16 cellular contexts compared by ENCODE assay signal in the genomic region with DNA sequence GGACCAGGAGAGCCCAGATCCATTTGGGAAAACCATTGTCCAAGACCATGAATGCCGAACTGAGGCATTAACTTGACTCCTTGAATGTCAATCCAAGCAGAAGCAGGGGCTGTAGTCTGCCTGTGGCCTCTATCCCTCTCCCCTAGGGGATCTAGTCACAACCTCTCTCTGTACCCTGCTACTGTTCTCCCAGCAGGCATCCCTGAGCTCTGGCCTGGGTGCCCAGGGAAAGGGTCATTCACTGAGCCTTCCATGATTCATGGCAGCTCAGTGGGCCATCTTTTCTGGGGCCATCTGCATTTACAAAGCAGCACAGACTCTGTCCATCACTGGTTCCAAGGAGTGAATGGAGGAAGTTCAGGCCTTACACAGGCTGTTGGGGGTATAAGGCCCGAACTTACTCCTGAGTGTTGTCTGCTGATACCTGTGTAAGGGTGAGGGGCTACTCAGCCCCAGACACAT.
DNase-seq lines count a peak whose midpoint lies in the region; ATAC-seq, FAIRE-seq and TF ChIP-seq lines count a peak whose summit lies in the region.
"Had no signal": no experiment of that assay in that cellular context is flagged by ENCODE, and none has a peak within 500 bp of the region (broad histone marks: within the 10 kb centered on the region; RNA-seq: fewer than 3 reads in every experiment).

No MANE protein-coding gene starts in this region.

- no peak overlapping the region for H3K27ac Mint-ChIP-seq in activated T-helper 17 cell treated with anti-CD3 and anti-CD28 coated beads, Interleukin-2, amount 50 U/mL, for 72 hours
- H3K27ac Mint-ChIP-seq: activated naive CD8-positive, alpha-beta T cell treated with anti-CD3 and anti-CD28 coated beads for 36 hours; stimulated activated naive CD8-positive, alpha-beta T cell treated with anti-CD3 and anti-CD28 coated beads, Interleukin-15, Interleukin-2, amounts not matched to agents 100 ng/mL and 50 ng/mL, for 24 hours; T-helper 1 cell treated with Interleukin-12 subunit alpha and Interleukin-12 subunit beta and Interleukin-4 antibody, amounts not matched to agents 30 μg/mL and 1 μg/mL, for 36 hours had no signal

- DNase-seq in A549 (ENCODE audit: low read depth in 1 of 2, low spot score in 1 of 2) (no peak), adrenal gland (peak in 1 of 7 donors; percentile 29), right atrium auricular region (ENCODE audit: low spot score) (no peak), sigmoid colon (no peak), SW480 (ENCODE audit: low spot score) (no peak), NCI-H82 treated with DMSO at 0.1 percent for 48 hours (lab: John Stamatoyannopoulos, UW; ENCODE audit: unreplicated experiment) (no peak)
- DNase-seq: activated CD4-positive, alpha-beta T cell treated with anti-CD3 and anti-CD28 coated beads, Interleukin-2, amount 50 U/mL, for 4 hours; activated naive CD8-positive, alpha-beta T cell treated with anti-CD3 and anti-CD28 coated beads for 36 hours; KBM-7; NCI-H1694 treated with DMSO at 0.1 percent for 48 hours; stimulated activated CD4-positive, alpha-beta T cell treated with anti-CD3 and anti-CD28 coated beads, Interleukin-2, amount 100 ng/mL, for 24 hours had no signal

- peaks cover 47% of the 10 kb centered on the region for H3K4me1 ChIP-seq in A549
- peaks cover 46 to 56% of the 10 kb centered on the region in 2 donors for H3K4me1 ChIP-seq in adrenal gland (replicated peaks in 1 of 2)
- peaks cover 0 to 74% of the 10 kb centered on the region in 2 donors for H3K4me1 ChIP-seq in right atrium auricular region
- H3K4me1 ChIP-seq in sigmoid colon: peaks cover 0 to 58% (median 44%) of the 10 kb centered on the region in 4 donors

- H3K4me3 Mint-ChIP-seq in activated T-helper 17 cell treated with anti-CD3 and anti-CD28 coated beads, Interleukin-2, amount 50 U/mL, for 72 hours: no peak overlapping the region
- H3K4me3 Mint-ChIP-seq: activated naive CD8-positive, alpha-beta T cell treated with anti-CD3 and anti-CD28 coated beads for 36 hours; naive thymus-derived CD8-positive, alpha-beta T cell; stimulated activated naive CD8-positive, alpha-beta T cell treated with anti-CD3 and anti-CD28 coated beads, Interleukin-15, Interleukin-2, amounts not matched to agents 100 ng/mL and 50 ng/mL, for 24 hours; T-helper 1 cell treated with Interleukin-12 subunit alpha and Interleukin-12 subunit beta and Interleukin-4 antibody, amounts not matched to agents 30 μg/mL and 1 μg/mL, for 36 hours had no signal

- no peaks in the 10 kb centered on the region for H3K9me3 Mint-ChIP-seq in activated T-helper 17 cell treated with anti-CD3 and anti-CD28 coated beads, Interleukin-2, amount 50 U/mL, for 72 hours
- H3K9me3 Mint-ChIP-seq: activated naive CD8-positive, alpha-beta T cell treated with anti-CD3 and anti-CD28 coated beads for 36 hours; naive thymus-derived CD8-positive, alpha-beta T cell; stimulated activated naive CD8-positive, alpha-beta T cell treated with anti-CD3 and anti-CD28 coated beads, Interleukin-15, Interleukin-2, amounts not matched to agents 100 ng/mL and 50 ng/mL, for 24 hours; T-helper 1 cell treated with Interleukin-12 subunit alpha and Interleukin-12 subunit beta and Interleukin-4 antibody, amounts not matched to agents 30 μg/mL and 1 μg/mL, for 36 hours had no signal

- H3K27ac ChIP-seq in A549: peak overlapping the region; percentile 85 to 86
- peak overlapping the region; percentile 70 to 97 (median 84) for H3K27ac ChIP-seq in adrenal gland
- H3K27ac ChIP-seq in right atrium auricular region: peak overlapping the region; percentile 74 to 88
- peak overlapping the region; percentile 70 to 81 (median 78) for H3K27ac ChIP-seq in sigmoid colon

- ATAC-seq in A549: peak in 1 of 2 experiments; percentile 3; a peak in 3 of 6 replicates
- ATAC-seq in activated T-helper 17 cell treated with anti-CD3 and anti-CD28 coated beads, Interleukin-2, amount 50 U/mL, for 72 hours (replicated peaks): no peak
- ATAC-seq in GM21619 (IDR thresholded peaks at IDR 0.05; ENCODE audit: unreplicated experiment): no peak
- ATAC-seq: naive thymus-derived CD8-positive, alpha-beta T cell had no signal

- no peak for TF ChIP-seq CTCF in A549 (IDR thresholded peaks at IDR 0.05)
- peak in 2 of 6 experiments; percentile 9 to 20 for TF ChIP-seq CTCF in adrenal gland (IDR thresholded peaks at IDR 0.05)
- no peak for TF ChIP-seq CTCF in right atrium auricular region (IDR thresholded peaks at IDR 0.05)
- no peak for TF ChIP-seq CTCF in sigmoid colon (IDR thresholded peaks at IDR 0.05)

- no peak for TF ChIP-seq EP300 in A549 (IDR thresholded peaks at IDR 0.05)
- no peak for TF ChIP-seq EP300 in sigmoid colon (IDR thresholded peaks at IDR 0.05)

- no peak for FAIRE-seq in A549 (lab: Jason Lieb, UNC)

- peak overlapping the region; percentile 36 for H3K4me2 ChIP-seq in A549

- H3K27me3 Mint-ChIP-seq in activated T-helper 17 cell treated with anti-CD3 and anti-CD28 coated beads, Interleukin-2, amount 50 U/mL, for 72 hours: no peaks in the 10 kb centered on the region
- H3K27me3 Mint-ChIP-seq: activated naive CD8-positive, alpha-beta T cell treated with anti-CD3 and anti-CD28 coated beads for 36 hours; naive thymus-derived CD8-positive, alpha-beta T cell; stimulated activated naive CD8-positive, alpha-beta T cell treated with anti-CD3 and anti-CD28 coated beads, Interleukin-15, Interleukin-2, amounts not matched to agents 100 ng/mL and 50 ng/mL, for 24 hours had no signal

- TF ChIP-seq POLR2A in A549 (IDR thresholded peaks at IDR 0.05; ENCODE audit: low read length): no peak
- TF ChIP-seq POLR2A in adrenal gland (IDR thresholded peaks at IDR 0.05): no peak
- TF ChIP-seq POLR2A in sigmoid colon (IDR thresholded peaks at IDR 0.05): no peak

- no peak overlapping the region for H3K4me3 ChIP-seq in A549
- H3K4me3 ChIP-seq in adrenal gland: no peak overlapping the region
- H3K4me3 ChIP-seq in right atrium auricular region: no peak overlapping the region
- H3K4me3 ChIP-seq in sigmoid colon: no peak overlapping the region

- intact Hi-C loops in adrenal gland (cut with DNase I) (no loop called here), sigmoid colon (cut with DNase I) (loop anchor here (5.0 kb wide), 1 partner anchor 42 kb away; no protein-coding TSS in a partner anchor)

- H3K4me1 Mint-ChIP-seq in activated T-helper 17 cell treated with anti-CD3 and anti-CD28 coated beads, Interleukin-2, amount 50 U/mL, for 72 hours: no peaks in the 10 kb centered on the region
- H3K4me1 Mint-ChIP-seq: activated naive CD8-positive, alpha-beta T cell treated with anti-CD3 and anti-CD28 coated beads for 36 hours had no signal

- H3K36me3 Mint-ChIP-seq in activated T-helper 17 cell treated with anti-CD3 and anti-CD28 coated beads, Interleukin-2, amount 50 U/mL, for 72 hours (ENCODE audit: low read depth): no peaks in the 10 kb centered on the region
- H3K36me3 Mint-ChIP-seq: activated naive CD8-positive, alpha-beta T cell treated with anti-CD3 and anti-CD28 coated beads for 36 hours had no signal

- no peak for TF ChIP-seq RAD21 in A549 (conservative IDR thresholded peaks at IDR 0.05 in 1 of 2, IDR thresholded peaks at IDR 0.05 in 1 of 2)

- CTCF ChIA-PET in A549 (lab: Yijun Ruan, JAX): interaction anchor here (0.6 to 2.5 kb wide), 6 partner anchors 20 to 150 kb away, joined by 3 to 9 read pairs (median 3); no protein-coding TSS in a partner anchor

- no peaks in the 10 kb centered on the region for H3K9me3 ChIP-seq in A549
- H3K9me3 ChIP-seq in adrenal gland (replicated peaks in 1 of 3): no peaks in the 10 kb centered on the region
- H3K9me3 ChIP-seq in right atrium auricular region: no peaks in the 10 kb centered on the region
- H3K9me3 ChIP-seq in sigmoid colon: no peaks in the 10 kb centered on the region

- POLR2A ChIA-PET in A549 (lab: Yijun Ruan, JAX): no interaction called here

- H3K36me3 ChIP-seq in adrenal gland (replicated peaks in 1 of 2) (no peaks in the 10 kb centered on the region), right atrium auricular region (no peaks in the 10 kb centered on the region), sigmoid colon (no peaks in the 10 kb centered on the region)

- 43% methylated on average over 2 of the region's 2 CpGs for WGBS in A549 (ENCODE audit: missing lambda C conversion rate)
- WGBS in adrenal gland, 4 donors: 71 to 77% (median 73%) methylated on average over 2 of the region's 2 CpGs
- WGBS in sigmoid colon, 2 donors: 86 to 87% methylated on average over 2 of the region's 2 CpGs

- H3K27me3 ChIP-seq in adrenal gland (no peaks in the 10 kb centered on the region), right atrium auricular region (no peaks in the 10 kb centered on the region), sigmoid colon (no peaks in the 10 kb centered on the region)

TF ChIP-seq in A549, 52 proteins besides CTCF, POLR2A, EP300 and RAD21:
- TF ChIP-seq HOXB5 (CRISPR knock-in tag; IDR thresholded peaks at IDR 0.05) (0 out of 2 replicates have a peak, but pooled peaks have one; percentile 39), RCOR1 (IDR thresholded peaks at IDR 0.05; ENCODE audit: low read depth, low read length) (no peak)
